ENCODE assay signal across 8 cellular contexts in the genomic region with DNA sequence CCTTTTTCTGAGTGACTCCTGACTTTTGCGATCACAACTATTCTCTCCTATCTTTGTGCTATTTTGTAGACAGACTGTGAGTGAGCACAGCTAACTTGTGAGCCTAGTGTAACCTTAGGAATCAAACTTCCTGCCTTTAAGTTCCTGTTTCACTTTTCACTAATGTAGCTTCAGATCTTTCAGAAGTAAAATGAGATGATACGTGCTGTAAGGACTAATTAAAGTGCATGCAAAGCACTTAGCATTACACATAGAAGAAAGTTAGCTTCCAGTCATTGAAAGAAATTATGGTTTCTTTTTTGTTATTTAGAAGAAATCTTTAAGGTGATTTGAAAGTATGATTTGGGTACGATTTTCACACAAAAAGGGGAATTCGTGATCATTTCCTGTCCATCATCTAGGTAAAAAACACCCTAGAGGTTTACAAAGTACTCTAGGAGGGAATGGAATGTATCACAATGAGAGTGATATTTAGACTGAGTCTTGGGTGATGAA.
DNase-seq lines count a peak whose midpoint lies in the region; ATAC-seq and TF ChIP-seq lines count a peak whose summit lies in the region.

No MANE protein-coding gene starts in this region.

- peaks cover 28% of the 10 kb centered on the region for H3K4me1 Mint-ChIP-seq in Calu3 (ENCODE audit: low read depth, unreplicated experiment)
- peaks cover 8% of the 10 kb centered on the region for H3K4me1 Mint-ChIP-seq in Caco-2 (ENCODE audit: low read depth, unreplicated experiment)

- TF ChIP-seq CTCF in Calu3 (IDR thresholded peaks at IDR 0.05; ENCODE audit: unreplicated experiment): no peak
- TF ChIP-seq CTCF in Caco-2 (IDR thresholded peaks at IDR 0.05; ENCODE audit: insufficient read depth in 1 of 2, low read depth in 1 of 2, low read length in 1 of 2, severe bottlenecking in 1 of 2, unreplicated experiment in 1 of 2): no peak

- BruUV-seq in Calu3 (replicated peaks; lab: Mats Ljungman, UMichigan): no TSS peak
- no TSS peak for BruUV-seq in Caco-2 (replicated peaks; lab: Mats Ljungman, UMichigan)

- H3K27me3 Mint-ChIP-seq in Calu3 (ENCODE audit: unreplicated experiment) (no peaks in the 10 kb centered on the region), Caco-2 (ENCODE audit: insufficient read depth, unreplicated experiment) (no peaks in the 10 kb centered on the region)

- no peak overlapping the region for H3K4me3 Mint-ChIP-seq in Calu3 (ENCODE audit: low read depth, unreplicated experiment)
- no peak overlapping the region for H3K4me3 Mint-ChIP-seq in Caco-2 (ENCODE audit: unreplicated experiment)

- H3K27me3 ChIP-seq in Caco-2 (replicated peaks; ENCODE audit: control insufficient read depth, insufficient read depth, low read length): no peaks in the 10 kb centered on the region

- CTCF ChIA-PET in Calu3 (lab: Charles Lee) (no interaction called here), Caco-2 (lab: Charles Lee) (no interaction called here)

- 0 out of 2 replicates have a peak, but pooled peaks cover 3% of the 10 kb centered on the region for H3K9me3 ChIP-seq in Caco-2

- ATAC-seq in GM18868 (IDR thresholded peaks at IDR 0.05; ENCODE audit: unreplicated experiment): peak; percentile 70
- peak; percentile 84 for ATAC-seq in HG02610 (IDR thresholded peaks at IDR 0.05; ENCODE audit: unreplicated experiment)

- no peak overlapping the region for H3K4me3 ChIP-seq in Caco-2 (ENCODE audit: low read depth, low read length)

- H3K36me3 ChIP-seq in Caco-2 (ENCODE audit: control insufficient read depth, insufficient read depth, low read length): no peaks in the 10 kb centered on the region

- intact Hi-C loops in Calu3 (cut with micrococcal nuclease; ENCODE audit: unreplicated experiment): no loop called here
- intact Hi-C loops in Caco-2 (cut with micrococcal nuclease; ENCODE audit: unreplicated experiment): no loop called here

- peak; percentile 41 to 91 for DNase-seq in NOMO-1 (lab: John Stamatoyannopoulos, UW; ENCODE audit: unreplicated experiment in 2 of 2)
- peak; percentile 47 for DNase-seq in medulla oblongata (ENCODE audit: extremely low spot score)
- no peak for DNase-seq in Calu3
- DNase-seq in NCI-H524 (lab: John Stamatoyannopoulos, UW): no peak
- DNase-seq in stimulated activated CD4-positive, alpha-beta T cell treated with anti-CD3 and anti-CD28 coated beads, Interleukin-1b, Interleukin-23, amount 100 ng/mL, for 48 hours: no peak
- DNase-seq in Caco-2: no peak

- H3K36me3 Mint-ChIP-seq in Calu3 (ENCODE audit: insufficient read depth, unreplicated experiment) (no peaks in the 10 kb centered on the region), Caco-2 (ENCODE audit: insufficient read depth, unreplicated experiment) (no peaks in the 10 kb centered on the region)

- POLR2A ChIA-PET in Caco-2 (lab: Charles Lee): no interaction called here

- H3K4me1 ChIP-seq in Caco-2: no peaks in the 10 kb centered on the region

- no peak overlapping the region for H3K27ac Mint-ChIP-seq in Calu3 (ENCODE audit: unreplicated experiment)
- no peak overlapping the region for H3K27ac Mint-ChIP-seq in Caco-2 (ENCODE audit: unreplicated experiment)

- H3K9me3 Mint-ChIP-seq in Calu3 (ENCODE audit: low read depth, unreplicated experiment) (peaks cover 3% of the 10 kb centered on the region), Caco-2 (ENCODE audit: unreplicated experiment) (peaks cover 9% of the 10 kb centered on the region)

Comparison
In these comparisons a context has a peak if more than half of its experiments do, and no peak if none do; other contexts are left out.
1. DNase-seq: peak in NOMO-1 (2 of 2) and medulla oblongata (single experiment); none in Calu3 (single experiment), NCI-H524 (0 of 2), stimulated activated CD4-positive, alpha-beta T cell treated with anti-CD3 and anti-CD28 coated beads, Interleukin-1b, Interleukin-23, amount 100 ng/mL, for 48 hours (single experiment) and Caco-2 (0 of 2).